ENCODE assay signal across 8 cellular contexts in genomic region chr9:127561491-127562270, GRCh38. TPM values are rescaled to one million over a fixed set of nuclear protein-coding genes. Genes with fewer than 3 reads are reported as not detected.
DNase-seq lines count a peak whose midpoint lies in the region; ATAC-seq and TF ChIP-seq lines count a peak whose summit lies in the region.

No MANE protein-coding gene starts in this region.

- H3K4me1 ChIP-seq in H9 (ENCODE audit: insufficient read depth, low read length) (peaks cover 3% of the 10 kb centered on the region; the same call in 1 of the 2 replicates), endodermal cell (ENCODE audit: control insufficient read depth, insufficient read depth, low read length) (peaks cover 9% of the 10 kb centered on the region), muscle layer of duodenum (ENCODE audit: control insufficient read depth in 1 of 2, insufficient read depth in 2 of 2, low read length in 2 of 2) (peaks cover 41 to 49% of the 10 kb centered on the region in 2 donors)

- peaks cover 2% of the 10 kb centered on the region for H4K20me1 ChIP-seq in H9 (ENCODE audit: control insufficient read depth, insufficient read depth, insufficient read length)

- H3K4me1 Mint-ChIP-seq in H9 = peaks cover 43 to 49% of the 10 kb centered on the region in 2 experiments
- peaks cover 4% of the 10 kb centered on the region for H3K4me1 Mint-ChIP-seq in endodermal cell

- peaks cover 10% of the 10 kb centered on the region for H3K79me1 ChIP-seq in H9 (ENCODE audit: insufficient read depth, low read depth, low read length, poor library complexity, severe bottlenecking)

- H3K79me2 ChIP-seq in H9 (ENCODE audit: insufficient read depth, low read length) = peaks cover 6% of the 10 kb centered on the region; the same call in 1 of the 2 replicates

- H3K18ac ChIP-seq in H9 (ENCODE audit: insufficient read length, low read depth, low read length) = no peak overlapping the region

- H2BK120ac ChIP-seq in H9 (ENCODE audit: low read depth, low read length, poor library complexity, severe bottlenecking) = no peak overlapping the region

- H2BK20ac ChIP-seq in H9 (ENCODE audit: low read depth, low read length, poor library complexity, severe bottlenecking) = no peak overlapping the region

- ATAC-seq in GM21717 (IDR thresholded peaks at IDR 0.05; ENCODE audit: unreplicated experiment) (no peak), GM21381 (IDR thresholded peaks at IDR 0.05; ENCODE audit: unreplicated experiment) (no peak), HG02763 (IDR thresholded peaks at IDR 0.05; ENCODE audit: unreplicated experiment) (no peak)

- no peak overlapping the region for H3K4me2 ChIP-seq in H9 (ENCODE audit: insufficient read depth, insufficient read length, low read length)

- no peak overlapping the region for H3K14ac ChIP-seq in H9 (ENCODE audit: insufficient read depth, low read length)

- H3K4me3 Mint-ChIP-seq in H9 = no peak overlapping the region
- H3K4me3 Mint-ChIP-seq in endodermal cell = no peak overlapping the region

- H2AFZ ChIP-seq in H9 (ENCODE audit: low read length) = no peak overlapping the region

- H3K4me3 ChIP-seq in SK-N-MC (peak overlapping the region; percentile 5; the same call in 1 of the 2 replicates), endodermal cell (ENCODE audit: low read length) (no peak overlapping the region), muscle layer of duodenum (ENCODE audit: low read depth in 1 of 2, low read length in 2 of 2) (peak overlapping the region; percentile 7 to 31)

- H4K5ac ChIP-seq in H9 (ENCODE audit: insufficient read length, low read depth, low read length) = no peak overlapping the region

- H3K27ac ChIP-seq in H9 (ENCODE audit: insufficient read length, low read depth, low read length) = no peak overlapping the region
- peak overlapping the region; percentile 57; the same call in 1 of the 2 replicates for H3K27ac ChIP-seq in SK-N-MC
- H3K27ac ChIP-seq in endodermal cell (ENCODE audit: low read depth, low read length) = no peak overlapping the region
- peak overlapping the region; percentile 90 for H3K27ac ChIP-seq in muscle layer of duodenum (ENCODE audit: low read length)

- no peaks in the 10 kb centered on the region; the same call in 1 of the 2 replicates for H3K36me3 ChIP-seq in SK-N-MC (ENCODE audit: insufficient read depth, low read length)
- no peaks in the 10 kb centered on the region for H3K36me3 ChIP-seq in endodermal cell (ENCODE audit: control insufficient read depth, insufficient read depth, low read length)
- peaks cover 15 to 19% of the 10 kb centered on the region in 2 donors for H3K36me3 ChIP-seq in muscle layer of duodenum (ENCODE audit: control insufficient read depth in 1 of 2, insufficient read depth in 2 of 2, low read length in 2 of 2)

- no peak for TF ChIP-seq CTCF in H9 (conservative IDR thresholded peaks at IDR 0.05)
- TF ChIP-seq CTCF in endodermal cell (conservative IDR thresholded peaks at IDR 0.05) = no peak

- H2AK5ac ChIP-seq in H9 (ENCODE audit: insufficient read length, low read length) = no peak overlapping the region

- H3K23me2 ChIP-seq in H9 (ENCODE audit: insufficient read length, low read depth, low read length, poor library complexity, severe bottlenecking) = no peaks in the 10 kb centered on the region

- DNase-seq in H9 (peak; percentile 79), SK-N-MC (ENCODE audit: low read depth, low spot score) (no peak), endodermal cell (peak; percentile 88), superior temporal gyrus (ENCODE audit: extremely low spot score) (no peak)

- no peak overlapping the region for H4K91ac ChIP-seq in H9 (ENCODE audit: insufficient read length, low read depth, low read length)

- H3K27me3 ChIP-seq in H9 (ENCODE audit: insufficient read depth, low read length) (no peaks in the 10 kb centered on the region), endodermal cell (ENCODE audit: control insufficient read depth, insufficient read depth, low read length, poor library complexity, severe bottlenecking) (no peaks in the 10 kb centered on the region), muscle layer of duodenum (ENCODE audit: low read depth, low read length) (no peaks in the 10 kb centered on the region)

- no peak overlapping the region for H3K4ac ChIP-seq in H9 (ENCODE audit: low read depth, low read length)

- no peak overlapping the region for H2BK5ac ChIP-seq in H9 (ENCODE audit: insufficient read length, low read length)

- no peak overlapping the region for H3K23ac ChIP-seq in H9 (ENCODE audit: insufficient read length, low read depth, low read length)

- H2BK12ac ChIP-seq in H9 (ENCODE audit: insufficient read length, low read depth, low read length) = no peak overlapping the region

- H3K9me3 Mint-ChIP-seq in H9 (no peaks in the 10 kb centered on the region; a peak in 1 of 5 replicates), endodermal cell (no peaks in the 10 kb centered on the region)

- H4K8ac ChIP-seq in H9 (replicated peaks; ENCODE audit: insufficient read length, low read depth, low read length) = no peak overlapping the region

- H3K27ac Mint-ChIP-seq in H9 (peak overlapping the region in 2 of 3 experiments; percentile 52 to 76; a peak in 4 of 7 replicates), endodermal cell (peak overlapping the region; percentile 52)

- H2BK15ac ChIP-seq in H9 (ENCODE audit: low read depth, low read length) = no peak overlapping the region

- H3K27me3 Mint-ChIP-seq in H9 (ENCODE audit: low read depth) (no peaks in the 10 kb centered on the region; the same call in 1 of the 2 replicates), endodermal cell (ENCODE audit: insufficient read depth) (no peaks in the 10 kb centered on the region)

- H3K9ac ChIP-seq in H9 (ENCODE audit: extremely low read depth, insufficient read length, low read length) (no peak overlapping the region), SK-N-MC (ENCODE audit: insufficient read length) (no peak overlapping the region), endodermal cell (ENCODE audit: extremely low read depth, low read length, poor library complexity, severe bottlenecking) (no peak overlapping the region)

- WGBS in H9 (ENCODE audit: extremely low coverage, insufficient read length, low lambda C conversion rate) = no CpG with 5 or more reads among the region's 16 CpGs
- 56 to 68% methylated on average over 9 to 16 of the region's 16 CpGs for WGBS in endodermal cell (ENCODE audit: insufficient coverage in 1 of 2, insufficient read length in 1 of 2), 2 experiments

- no peak overlapping the region for H3T11ph ChIP-seq in H9 (ENCODE audit: low read length)

- no peak overlapping the region for H3K56ac ChIP-seq in H9 (ENCODE audit: insufficient read length, low read depth, low read length)

- H3K36me3 Mint-ChIP-seq in H9 (ENCODE audit: insufficient read depth in 1 of 3, low read depth in 3 of 3) = peaks cover 4 to 19% (median 7%) of the 10 kb centered on the region in 3 experiments; a peak in 6 of 7 replicates
- peaks cover 15% of the 10 kb centered on the region for H3K36me3 Mint-ChIP-seq in endodermal cell (ENCODE audit: low read depth)

- no peaks in the 10 kb centered on the region for H3K9me3 ChIP-seq in H9 (ENCODE audit: control insufficient read depth, low read depth, low read length)
- H3K9me3 ChIP-seq in SK-N-MC (ENCODE audit: low read depth, low read length) = no peaks in the 10 kb centered on the region
- H3K9me3 ChIP-seq in endodermal cell (ENCODE audit: control insufficient read depth, low read length) = no peaks in the 10 kb centered on the region
- no peaks in the 10 kb centered on the region for H3K9me3 ChIP-seq in muscle layer of duodenum (ENCODE audit: control insufficient read depth in 1 of 2, low read length in 2 of 2)

RNA-seq across cellular contexts. Expression of gene STXBP1, which starts 50.4 kb away (rescaled TPM):
- 22.1 and 22.3 TPM in 2 replicates for total RNA-seq in H9 (2021)
- 10 to 100 TPM; 27.8 to 46.8 TPM for total RNA-seq in endodermal cell
- 36.9 TPM for polyA plus RNA-seq in endodermal cell (2013, experiment 1 of 2)
- 33.8 TPM for polyA plus RNA-seq in endodermal cell (2013, experiment 2 of 2)

Comparison
In these comparisons a context has a peak if more than half of its experiments do, and no peak if none do; other contexts are left out.
1. DNase-seq: peak in H9 (single experiment) and endodermal cell (single experiment); none in SK-N-MC (single experiment) and superior temporal gyrus (single experiment).
2. H3K27ac ChIP-seq: peak in SK-N-MC (single experiment) and muscle layer of duodenum (single experiment); none in H9 (single experiment) and endodermal cell (single experiment).